23 cellular contexts compared by ENCODE assay signal in the genomic region with DNA sequence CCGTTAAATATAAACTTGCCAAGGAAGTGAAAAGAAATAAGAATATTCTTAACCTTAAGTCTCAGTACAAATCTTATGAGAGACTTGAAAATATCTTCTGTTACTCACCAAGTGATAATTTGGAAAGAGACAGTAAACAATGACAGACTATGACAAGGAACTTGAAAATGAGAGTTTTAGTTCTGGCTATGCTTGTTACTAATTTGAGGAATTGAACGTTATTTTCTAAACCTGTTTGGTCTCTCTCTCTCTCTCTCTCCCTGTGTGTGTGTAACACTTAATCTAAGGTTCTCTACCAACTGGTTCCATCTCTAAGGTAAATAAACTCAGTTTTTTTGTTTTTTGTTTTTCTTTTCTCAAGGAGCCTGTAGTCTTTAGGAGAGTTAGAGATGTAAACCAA.
DNase-seq lines count a peak whose midpoint lies in the region; ATAC-seq and TF ChIP-seq lines count a peak whose summit lies in the region.
"Had no signal": no experiment of that assay in that cellular context is flagged by ENCODE, and none has a peak within 500 bp of the region (broad histone marks: within the 10 kb centered on the region; RNA-seq: fewer than 3 reads in every experiment).

No MANE protein-coding gene starts in this region.

- no peak overlapping the region for H3K14ac ChIP-seq in H9 (ENCODE audit: insufficient read depth, low read length)

- WGBS in H9 (ENCODE audit: extremely low coverage, insufficient read length, low lambda C conversion rate), result no CpG with 5 or more reads among the region's 2 CpGs

- no peak overlapping the region for H3K27ac Mint-ChIP-seq in H9
- H3K27ac Mint-ChIP-seq: CD4-positive, CD25-positive, alpha-beta regulatory T cell had no signal

- peaks cover 77% of the 10 kb centered on the region for H3K4me1 ChIP-seq in OCI-LY3 (ENCODE audit: low read length)
- no peaks in the 10 kb centered on the region for H3K4me1 ChIP-seq in right atrium auricular region
- H3K4me1 ChIP-seq in H9 (ENCODE audit: insufficient read depth, low read length), result no peaks in the 10 kb centered on the region
- H3K4me1 ChIP-seq: SJSA1 had no signal

- H3K4me3 ChIP-seq in OCI-LY3 (ENCODE audit: low read length) (peak overlapping the region; percentile 15; the same call in 1 of the 2 replicates), right atrium auricular region (no peak overlapping the region)
- H3K4me3 ChIP-seq: BLaER1, K562, SJSA1 had no signal

- no peak overlapping the region for H3K4ac ChIP-seq in H9 (ENCODE audit: low read depth, low read length)

- no peak overlapping the region for H4K91ac ChIP-seq in H9 (ENCODE audit: insufficient read length, low read depth, low read length)

- H3K4me3 Mint-ChIP-seq in H9, result no peak overlapping the region
- H3K4me3 Mint-ChIP-seq: CD4-positive, CD25-positive, alpha-beta regulatory T cell had no signal

- H3K9ac ChIP-seq in OCI-LY3 (ENCODE audit: low read length), result peak overlapping the region; percentile 97
- no peak overlapping the region for H3K9ac ChIP-seq in H9 (ENCODE audit: extremely low read depth, insufficient read length, low read length)
- H3K9ac ChIP-seq: BLaER1 had no signal

- no peak overlapping the region for H3K56ac ChIP-seq in H9 (ENCODE audit: insufficient read length, low read depth, low read length)

- H3K36me3 ChIP-seq in OCI-LY3 (replicated peaks; ENCODE audit: low read depth, low read length), result peaks cover 28% of the 10 kb centered on the region
- H3K36me3 ChIP-seq in right atrium auricular region, result no peaks in the 10 kb centered on the region
- H3K36me3 ChIP-seq: BLaER1, SJSA1 had no signal

- no peaks in the 10 kb centered on the region for H3K4me1 Mint-ChIP-seq in H9
- H3K4me1 Mint-ChIP-seq: CD4-positive, CD25-positive, alpha-beta regulatory T cell had no signal

- H3K36me3 Mint-ChIP-seq in H9 (ENCODE audit: insufficient read depth in 1 of 3, low read depth in 3 of 3), result no peaks in the 10 kb centered on the region
- H3K36me3 Mint-ChIP-seq: CD4-positive, CD25-positive, alpha-beta regulatory T cell had no signal

- no peak overlapping the region; the same call in 1 of the 2 replicates for H2AFZ ChIP-seq in OCI-LY3 (ENCODE audit: low read depth, low read length)
- no peak overlapping the region for H2AFZ ChIP-seq in H9 (ENCODE audit: low read length)

- no peaks in the 10 kb centered on the region for H3K79me1 ChIP-seq in H9 (ENCODE audit: insufficient read depth, low read depth, low read length, poor library complexity, severe bottlenecking)

- no peak overlapping the region for H2AK5ac ChIP-seq in H9 (ENCODE audit: insufficient read length, low read length)

- H3K4me2 ChIP-seq in OCI-LY3 (ENCODE audit: low read length) (peak overlapping the region; percentile 46), H9 (ENCODE audit: insufficient read depth, insufficient read length, low read length) (no peak overlapping the region)
- H3K4me2 ChIP-seq: BLaER1 had no signal

- no peak for DNase-seq in right atrium auricular region (ENCODE audit: low spot score)
- DNase-seq in H9, result no peak
- DNase-seq in HUDEP-2 (lab: John Stamatoyannopoulos, UW; ENCODE audit: unreplicated experiment in 76 of 76), result no peak
- DNase-seq: CD4-positive, CD25-positive, alpha-beta regulatory T cell; DMS53; Kasumi-1; NCI-H1048; NCI-H1417; NCI-H1694; NCI-H2081 treated with DMSO at 0.1 percent for 48 hours; NCI-H2171; NCI-H345; NCI-H510A treated with DMSO at 0.1 percent for 48 hours; Right ventricle myocardium superior; RPMI8226; T-helper 2 cell had no signal

- no peaks in the 10 kb centered on the region for H3K79me2 ChIP-seq in OCI-LY3 (ENCODE audit: low read length)
- H3K79me2 ChIP-seq in H9 (ENCODE audit: insufficient read depth, low read length), result no peaks in the 10 kb centered on the region

- H3T11ph ChIP-seq in H9 (ENCODE audit: low read length), result no peak overlapping the region

- no peak overlapping the region for H2BK20ac ChIP-seq in H9 (ENCODE audit: low read depth, low read length, poor library complexity, severe bottlenecking)

- H3K23ac ChIP-seq in H9 (ENCODE audit: insufficient read length, low read depth, low read length), result no peak overlapping the region

- H3K18ac ChIP-seq in H9 (ENCODE audit: insufficient read length, low read depth, low read length), result no peak overlapping the region

- H2BK5ac ChIP-seq in H9 (ENCODE audit: insufficient read length, low read length), result no peak overlapping the region

- peak; percentile 70 for ATAC-seq in GM18519 (IDR thresholded peaks at IDR 0.05; ENCODE audit: low FRiP score, unreplicated experiment)
- ATAC-seq in GM21529 (IDR thresholded peaks at IDR 0.05; ENCODE audit: unreplicated experiment), result peak; percentile 72
- peak; percentile 70 for ATAC-seq in HG03095 (IDR thresholded peaks at IDR 0.05; ENCODE audit: unreplicated experiment)
- ATAC-seq: K562 had no signal

- no peak overlapping the region for H4K5ac ChIP-seq in H9 (ENCODE audit: insufficient read length, low read depth, low read length)

- peak overlapping the region; percentile 99 for H3K27ac ChIP-seq in OCI-LY3 (ENCODE audit: low read length)
- no peak overlapping the region for H3K27ac ChIP-seq in right atrium auricular region
- H3K27ac ChIP-seq in H9 (ENCODE audit: insufficient read length, low read depth, low read length), result no peak overlapping the region
- H3K27ac ChIP-seq: BLaER1, SJSA1 had no signal

- no peaks in the 10 kb centered on the region for H3K23me2 ChIP-seq in H9 (ENCODE audit: insufficient read length, low read depth, low read length, poor library complexity, severe bottlenecking)

- TF ChIP-seq CTCF in OCI-LY3 (IDR thresholded peaks at IDR 0.05; ENCODE audit: low read depth, low read length) (no peak), right atrium auricular region (IDR thresholded peaks at IDR 0.05) (no peak), H9 (conservative IDR thresholded peaks at IDR 0.05) (no peak)

- no peaks in the 10 kb centered on the region for H4K20me1 ChIP-seq in OCI-LY3 (ENCODE audit: insufficient read depth, low read length)
- H4K20me1 ChIP-seq in H9 (ENCODE audit: control insufficient read depth, insufficient read depth, insufficient read length), result no peaks in the 10 kb centered on the region
- H4K20me1 ChIP-seq: BLaER1 had no signal

- no peaks in the 10 kb centered on the region for H3K27me3 Mint-ChIP-seq in H9 (ENCODE audit: low read depth)
- H3K27me3 Mint-ChIP-seq: CD4-positive, CD25-positive, alpha-beta regulatory T cell had no signal

- H4K8ac ChIP-seq in H9 (replicated peaks; ENCODE audit: insufficient read length, low read depth, low read length), result no peak overlapping the region

- no peaks in the 10 kb centered on the region for H3K27me3 ChIP-seq in OCI-LY3 (ENCODE audit: low read depth, low read length)
- H3K27me3 ChIP-seq in right atrium auricular region, result no peaks in the 10 kb centered on the region
- no peaks in the 10 kb centered on the region for H3K27me3 ChIP-seq in H9 (ENCODE audit: insufficient read depth, low read length)
- H3K27me3 ChIP-seq: BLaER1 had no signal

- peaks cover 0 to 4% of the 10 kb centered on the region in 2 experiments; a peak in 1 of 5 replicates for H3K9me3 Mint-ChIP-seq in H9

- H2BK12ac ChIP-seq in H9 (ENCODE audit: insufficient read length, low read depth, low read length), result no peak overlapping the region

- H2BK120ac ChIP-seq in H9 (ENCODE audit: low read depth, low read length, poor library complexity, severe bottlenecking), result no peak overlapping the region

- H3K9me3 ChIP-seq in OCI-LY3 (ENCODE audit: insufficient read depth, low read length), result no peaks in the 10 kb centered on the region; the same call in 1 of the 2 replicates
- H3K9me3 ChIP-seq in right atrium auricular region, result no peaks in the 10 kb centered on the region
- no peaks in the 10 kb centered on the region for H3K9me3 ChIP-seq in H9 (ENCODE audit: control insufficient read depth, low read depth, low read length)
- H3K9me3 ChIP-seq: BLaER1, SJSA1 had no signal

- H2BK15ac ChIP-seq in H9 (ENCODE audit: low read depth, low read length), result no peak overlapping the region
